Comparison of ENCODE assay signal across 8 cellular contexts in genomic region chr11:65888163-65888814, GRCh38. TPM values are rescaled to one million over a fixed set of nuclear protein-coding genes. Genes with fewer than 3 reads are reported as not detected.
DNase-seq lines count a peak whose midpoint lies in the region; ATAC-seq and TF ChIP-seq lines count a peak whose summit lies in the region.

FIBP (minus strand) TSS chr11:65888471; CDS start chr11:65888418, 53 bp downstream.

- peak within 1 kb of the TSS; percentile 89 to 96 (median 94) for H3K4me3 Mint-ChIP-seq in IgD-negative memory B cell

- intact Hi-C loops in OCI-LY7 (cut with micrococcal nuclease; ENCODE audit: unreplicated experiment), result loop anchor here (1.0 to 5.0 kb wide), 3 partner anchors 29 to 244 kb away; partner anchors contain the start of gene SART1

- DNase-seq in COLO829 (ENCODE audit: low spot score) (peak; percentile 97), OCI-LY7 (ENCODE audit: low spot score) (peak; percentile 97), activated T-cell treated with anti-CD3 and anti-CD28 coated beads for 1 hour (ENCODE audit: low read depth) (peak; percentile 92), epidermal melanocyte (ENCODE audit: insufficient read length, low spot score) (peak; percentile 96)
- DNase-seq in stimulated activated CD8-positive, alpha-beta memory T cell treated with anti-CD3 and anti-CD28 coated beads, Interleukin-2, amount 100 ng/mL, for 48 hours (ENCODE audit: low read depth in 2 of 2), result peak; percentile 95 to 97

- H3K4me1 Mint-ChIP-seq in IgD-negative memory B cell, result peaks cover 36 to 49% (median 46%) of the 10 kb centered on the region in 3 donors

- CTCF ChIA-PET in OCI-LY7 (lab: Charles Lee; ENCODE audit: unreplicated experiment), result interaction anchor here (0.5 to 2.4 kb wide), 17 partner anchors 8 to 396 kb away, joined by 3 to 24 read pairs (median 5); partner anchors contain the start of genes CFL1 and MUS81

- H3K27me3 Mint-ChIP-seq in IgD-negative memory B cell, result no peaks in the 10 kb centered on the region

- H3K4me2 ChIP-seq in OCI-LY7 (ENCODE audit: low read length), result peak within 1 kb of the TSS; percentile 97

- H3K36me3 Mint-ChIP-seq in IgD-negative memory B cell, result no peaks in the 10 kb centered on the region

- POLR2A ChIA-PET in OCI-LY7 (lab: Charles Lee), result interaction anchor here (0.5 to 5.6 kb wide), 11 partner anchors 10 to 1032 kb away, joined by 3 to 59 read pairs (median 4); partner anchors contain the start of genes CFL1 and MUS81

- H3K4me3 ChIP-seq in OCI-LY7 (ENCODE audit: low read depth, low read length, poor library complexity, severe bottlenecking), result peak within 1 kb of the TSS; percentile 93
- peak within 1 kb of the TSS; percentile 71 for H3K4me3 ChIP-seq in mononuclear cell (ENCODE audit: low read length)

- BruUV-seq in OCI-LY7 (replicated peaks; lab: Mats Ljungman, UMichigan), result no TSS peak

- peaks cover 42% of the 10 kb centered on the region for H3K36me3 ChIP-seq in OCI-LY7 (ENCODE audit: insufficient read depth, low read length)

- H3K4me1 ChIP-seq in OCI-LY7 (ENCODE audit: insufficient read depth, low read length, poor library complexity, severe bottlenecking) (peaks cover 64% of the 10 kb centered on the region), mononuclear cell (ENCODE audit: insufficient read depth, low read length) (peaks cover 67% of the 10 kb centered on the region)

- H2AFZ ChIP-seq in OCI-LY7 (ENCODE audit: low read length), result peak within 1 kb of the TSS; percentile 65

- no peaks in the 10 kb centered on the region for H3K9me3 Mint-ChIP-seq in IgD-negative memory B cell

- peak within 1 kb of the TSS; percentile 93 to 98 (median 97) for H3K27ac Mint-ChIP-seq in IgD-negative memory B cell

- H3K27me3 ChIP-seq in mononuclear cell (ENCODE audit: insufficient read depth, low read length), result no peaks in the 10 kb centered on the region

- H4K20me1 ChIP-seq in OCI-LY7 (ENCODE audit: insufficient read depth, low read length), result peaks cover 5% of the 10 kb centered on the region; the same call in 1 of the 2 replicates

- peak; percentile 81 for TF ChIP-seq CTCF in OCI-LY7 (conservative IDR thresholded peaks at IDR 0.05; ENCODE audit: low read length)

- H3K9me3 ChIP-seq in OCI-LY7 (ENCODE audit: low read length) (no peaks in the 10 kb centered on the region), mononuclear cell (ENCODE audit: low read depth, low read length) (no peaks in the 10 kb centered on the region)

- H3K79me2 ChIP-seq in OCI-LY7 (ENCODE audit: insufficient read depth, low read depth, low read length), result peaks cover 41% of the 10 kb centered on the region

- ATAC-seq in GM21423 (IDR thresholded peaks at IDR 0.05; ENCODE audit: unreplicated experiment), result peak; percentile 42

- no peaks in the 10 kb centered on the region for H3K9me2 ChIP-seq in OCI-LY7 (ENCODE audit: insufficient read depth, low read length)

- peak within 1 kb of the TSS; percentile 80 for H3K27ac ChIP-seq in OCI-LY7 (ENCODE audit: low read depth, low read length, poor library complexity, severe bottlenecking)

RNA-seq across cellular contexts. Expression of gene FIBP, which starts in this region (rescaled TPM):
- polyA plus RNA-seq in IgD-negative memory B cell, result 97.0 TPM
- 133 and 184 TPM in 2 replicates for total RNA-seq in OCI-LY7 (2014; rRNA removed; shearing (Covaris generic))
- total RNA-seq in OCI-LY7 (2022) (89.4 and 97.3 TPM in 2 replicates), mononuclear cell (40.3 TPM)

Comparison
In these comparisons a context has a peak if more than half of its experiments do, and no peak if none do; other contexts are left out.
1. Peak in every context shown above with its lines: DNase-seq, ATAC-seq, H3K4me3 ChIP-seq and H3K27ac ChIP-seq.